Comparison of ENCODE assay signal across 4 cellular contexts in genomic region chr1:120607882-120608281, GRCh38.
DNase-seq lines count a peak whose midpoint lies in the region; ATAC-seq, FAIRE-seq and TF ChIP-seq lines count a peak whose summit lies in the region.
"Not testable (repeated sequence)": the region's sequence is repeated elsewhere in the genome, so short reads cannot be mapped to it uniquely, and the experiment has no call there.

No MANE protein-coding gene starts in this region.

- intact Hi-C loops in K562 (cut with micrococcal nuclease) = not testable (repeated sequence)

- no CpG with 5 or more reads among the region's 3 CpGs for WGBS in K562 (ENCODE audit: insufficient coverage, low coverage, missing lambda C conversion rate)

- not testable (repeated sequence) for H3K27me3 Mint-ChIP-seq in GM23338 (ENCODE audit: insufficient read depth, low read depth, poor library complexity); WTC11 (ENCODE audit: low read depth); stimulated activated naive CD8-positive, alpha-beta T cell treated with anti-CD3 and anti-CD28 coated beads, Interleukin-15, amount 100 ng/mL, for 72 hours

- not testable (repeated sequence) for TF ChIP-seq CTCF in GM23338 (conservative IDR thresholded peaks at IDR 0.05; ENCODE audit: low read depth in 2 of 2); WTC11 (IDR thresholded peaks at IDR 0.05); K562 (IDR thresholded peaks at IDR 0.05 in 2 of 3, conservative IDR thresholded peaks at IDR 0.05 in 1 of 3; ENCODE audit: insufficient read depth in 2 of 3, low read depth in 1 of 3, low read length in 3 of 3)

- POLR2A ChIA-PET in WTC11 (lab: Charles Lee); K562 (lab: Yijun Ruan, JAX): not testable (repeated sequence)

- H3K36me3 Mint-ChIP-seq in GM23338 (ENCODE audit: low read depth); WTC11: not testable (repeated sequence)

- not testable (repeated sequence) for H3K4me3 Mint-ChIP-seq in GM23338; WTC11; stimulated activated naive CD8-positive, alpha-beta T cell treated with anti-CD3 and anti-CD28 coated beads, Interleukin-15, amount 100 ng/mL, for 72 hours

- H3F3A ChIP-seq in GM23338 (replicated peaks; ENCODE audit: low read depth) = not testable (repeated sequence)

- not testable (repeated sequence) for H3K36me3 ChIP-seq in GM23338 (ENCODE audit: insufficient read depth); K562 (ENCODE audit: control insufficient read depth, insufficient read depth, low read length)

- H3K27ac ChIP-seq in GM23338 (ENCODE audit: low read depth); K562 (ENCODE audit: extremely low read depth, low read depth, low read length): not testable (repeated sequence)

- H3K27me3 ChIP-seq in GM23338 (ENCODE audit: insufficient read depth); K562 (ENCODE audit: control insufficient read depth in 2 of 2, insufficient read depth in 2 of 2, low read length in 2 of 2): not testable (repeated sequence)

- not testable (repeated sequence) for H4K20me1 ChIP-seq in GM23338 (replicated peaks; ENCODE audit: insufficient read depth); K562 (replicated peaks; ENCODE audit: control insufficient read depth, insufficient read depth, low read length)

- not testable (repeated sequence) for H3K9me3 ChIP-seq in K562 (replicated peaks; ENCODE audit: control insufficient read depth, insufficient read depth, low read depth, low read length)

- not testable (repeated sequence) for BruUV-seq in K562 (replicated peaks; lab: Mats Ljungman, UMichigan)

- H3K4me2 ChIP-seq in GM23338; K562 (ENCODE audit: insufficient read depth, low read length): not testable (repeated sequence)

- H3K9ac ChIP-seq in K562 (ENCODE audit: insufficient read depth in 1 of 2, low read depth in 2 of 2, low read length in 2 of 2) = not testable (repeated sequence)

- not testable (repeated sequence) for FAIRE-seq in K562 (lab: Jason Lieb, UNC)

- not testable (repeated sequence) for H3K27ac Mint-ChIP-seq in GM23338; WTC11; stimulated activated naive CD8-positive, alpha-beta T cell treated with anti-CD3 and anti-CD28 coated beads, Interleukin-15, amount 100 ng/mL, for 72 hours

- not testable (repeated sequence) for H3K4me1 ChIP-seq in GM23338 (ENCODE audit: insufficient read depth); K562 (replicated peaks in 1 of 2; ENCODE audit: control insufficient read depth in 2 of 2, insufficient read depth in 2 of 2, low read length in 2 of 2)

- not testable (repeated sequence) for H3K9me1 ChIP-seq in K562 (ENCODE audit: control insufficient read depth, insufficient read depth, low read length)

- not testable (repeated sequence) for H3K79me2 ChIP-seq in GM23338 (replicated peaks; ENCODE audit: insufficient read depth); K562 (ENCODE audit: control insufficient read depth, insufficient read depth, low read length)

- not testable (repeated sequence) for H3K4me1 Mint-ChIP-seq in GM23338; WTC11; stimulated activated naive CD8-positive, alpha-beta T cell treated with anti-CD3 and anti-CD28 coated beads, Interleukin-15, amount 100 ng/mL, for 72 hours

- not testable (repeated sequence) for H3K9me3 Mint-ChIP-seq in GM23338; WTC11; stimulated activated naive CD8-positive, alpha-beta T cell treated with anti-CD3 and anti-CD28 coated beads, Interleukin-15, amount 100 ng/mL, for 72 hours

- H2AFZ ChIP-seq in GM23338; K562 (ENCODE audit: low read depth, low read length): not testable (repeated sequence)

- not testable (repeated sequence) for TF ChIP-seq EP300 in K562 (IDR thresholded peaks at IDR 0.05; ENCODE audit: low read length)

- not testable (repeated sequence) for H3K4me3 ChIP-seq in GM23338, K562

- CTCF ChIA-PET in WTC11 (lab: Charles Lee); K562 (lab: Yijun Ruan, JAX; ENCODE audit: low intra/inter-chr PET ratio): not testable (repeated sequence)

- in situ Hi-C loops in K562 (cut with MboI) = not testable (repeated sequence)

- not testable (repeated sequence) for TF ChIP-seq RAD21 in K562 (CRISPR knock-in tag; conservative IDR thresholded peaks at IDR 0.05 in 1 of 2, IDR thresholded peaks at IDR 0.05 in 1 of 2)

- H3K9me2 ChIP-seq in GM23338 (ENCODE audit: insufficient read depth) = not testable (repeated sequence)

- peak; percentile 74 for ATAC-seq in GM23338
- ATAC-seq in WTC11 = peak; percentile 75
- ATAC-seq in K562 = peak; percentile 15; the same call in 2 of the 3 replicates
- ATAC-seq in stimulated activated naive CD8-positive, alpha-beta T cell treated with anti-CD3 and anti-CD28 coated beads, Interleukin-15, amount 100 ng/mL, for 72 hours = peak; percentile 14

- not testable (repeated sequence) for DNase-seq in GM23338 (ENCODE audit: low spot score); WTC11 (ENCODE audit: low spot score); K562 (ENCODE audit: extremely low read depth in 1 of 4, low spot score in 3 of 4); stimulated activated naive CD8-positive, alpha-beta T cell treated with anti-CD3 and anti-CD28 coated beads, Interleukin-15, amount 100 ng/mL, for 72 hours

- not testable (repeated sequence) for TF ChIP-seq POLR2A in K562 (conservative IDR thresholded peaks at IDR 0.05)

Comparison
In these comparisons a context has a peak if more than half of its experiments do, and no peak if none do; other contexts are left out.
1. ATAC-seq: peak in every context shown above with its lines; median percentile 75 in WTC11; 74 in GM23338; 15 in K562; 14 in stimulated activated naive CD8-positive, alpha-beta T cell treated with anti-CD3 and anti-CD28 coated beads, Interleukin-15, amount 100 ng/mL, for 72 hours.